ENCODE assay signal across 1 cellular context in genomic region chr10:123252779-123253178, GRCh38.
TF ChIP-seq lines count a peak whose summit lies in the region.

No MANE protein-coding gene starts in this region.

TF ChIP-seq in HepG2, 621 proteins besides CTCF, POLR2A, EP300 and RAD21 (continued from another document):
- TF ChIP-seq TFDP2 (CRISPR knock-in tag; IDR thresholded peaks at IDR 0.05) (no peak), MTF2 (CRISPR knock-in tag; IDR thresholded peaks at IDR 0.05; ENCODE audit: borderline replicate concordance) (no peak), CHD2 (IDR thresholded peaks at IDR 0.05; ENCODE audit: low read depth, low read length) (no peak), MYC (CRISPR knock-in tag; IDR thresholded peaks at IDR 0.05; ENCODE audit: borderline replicate concordance) (no peak)
- TF ChIP-seq, protein P1, sequence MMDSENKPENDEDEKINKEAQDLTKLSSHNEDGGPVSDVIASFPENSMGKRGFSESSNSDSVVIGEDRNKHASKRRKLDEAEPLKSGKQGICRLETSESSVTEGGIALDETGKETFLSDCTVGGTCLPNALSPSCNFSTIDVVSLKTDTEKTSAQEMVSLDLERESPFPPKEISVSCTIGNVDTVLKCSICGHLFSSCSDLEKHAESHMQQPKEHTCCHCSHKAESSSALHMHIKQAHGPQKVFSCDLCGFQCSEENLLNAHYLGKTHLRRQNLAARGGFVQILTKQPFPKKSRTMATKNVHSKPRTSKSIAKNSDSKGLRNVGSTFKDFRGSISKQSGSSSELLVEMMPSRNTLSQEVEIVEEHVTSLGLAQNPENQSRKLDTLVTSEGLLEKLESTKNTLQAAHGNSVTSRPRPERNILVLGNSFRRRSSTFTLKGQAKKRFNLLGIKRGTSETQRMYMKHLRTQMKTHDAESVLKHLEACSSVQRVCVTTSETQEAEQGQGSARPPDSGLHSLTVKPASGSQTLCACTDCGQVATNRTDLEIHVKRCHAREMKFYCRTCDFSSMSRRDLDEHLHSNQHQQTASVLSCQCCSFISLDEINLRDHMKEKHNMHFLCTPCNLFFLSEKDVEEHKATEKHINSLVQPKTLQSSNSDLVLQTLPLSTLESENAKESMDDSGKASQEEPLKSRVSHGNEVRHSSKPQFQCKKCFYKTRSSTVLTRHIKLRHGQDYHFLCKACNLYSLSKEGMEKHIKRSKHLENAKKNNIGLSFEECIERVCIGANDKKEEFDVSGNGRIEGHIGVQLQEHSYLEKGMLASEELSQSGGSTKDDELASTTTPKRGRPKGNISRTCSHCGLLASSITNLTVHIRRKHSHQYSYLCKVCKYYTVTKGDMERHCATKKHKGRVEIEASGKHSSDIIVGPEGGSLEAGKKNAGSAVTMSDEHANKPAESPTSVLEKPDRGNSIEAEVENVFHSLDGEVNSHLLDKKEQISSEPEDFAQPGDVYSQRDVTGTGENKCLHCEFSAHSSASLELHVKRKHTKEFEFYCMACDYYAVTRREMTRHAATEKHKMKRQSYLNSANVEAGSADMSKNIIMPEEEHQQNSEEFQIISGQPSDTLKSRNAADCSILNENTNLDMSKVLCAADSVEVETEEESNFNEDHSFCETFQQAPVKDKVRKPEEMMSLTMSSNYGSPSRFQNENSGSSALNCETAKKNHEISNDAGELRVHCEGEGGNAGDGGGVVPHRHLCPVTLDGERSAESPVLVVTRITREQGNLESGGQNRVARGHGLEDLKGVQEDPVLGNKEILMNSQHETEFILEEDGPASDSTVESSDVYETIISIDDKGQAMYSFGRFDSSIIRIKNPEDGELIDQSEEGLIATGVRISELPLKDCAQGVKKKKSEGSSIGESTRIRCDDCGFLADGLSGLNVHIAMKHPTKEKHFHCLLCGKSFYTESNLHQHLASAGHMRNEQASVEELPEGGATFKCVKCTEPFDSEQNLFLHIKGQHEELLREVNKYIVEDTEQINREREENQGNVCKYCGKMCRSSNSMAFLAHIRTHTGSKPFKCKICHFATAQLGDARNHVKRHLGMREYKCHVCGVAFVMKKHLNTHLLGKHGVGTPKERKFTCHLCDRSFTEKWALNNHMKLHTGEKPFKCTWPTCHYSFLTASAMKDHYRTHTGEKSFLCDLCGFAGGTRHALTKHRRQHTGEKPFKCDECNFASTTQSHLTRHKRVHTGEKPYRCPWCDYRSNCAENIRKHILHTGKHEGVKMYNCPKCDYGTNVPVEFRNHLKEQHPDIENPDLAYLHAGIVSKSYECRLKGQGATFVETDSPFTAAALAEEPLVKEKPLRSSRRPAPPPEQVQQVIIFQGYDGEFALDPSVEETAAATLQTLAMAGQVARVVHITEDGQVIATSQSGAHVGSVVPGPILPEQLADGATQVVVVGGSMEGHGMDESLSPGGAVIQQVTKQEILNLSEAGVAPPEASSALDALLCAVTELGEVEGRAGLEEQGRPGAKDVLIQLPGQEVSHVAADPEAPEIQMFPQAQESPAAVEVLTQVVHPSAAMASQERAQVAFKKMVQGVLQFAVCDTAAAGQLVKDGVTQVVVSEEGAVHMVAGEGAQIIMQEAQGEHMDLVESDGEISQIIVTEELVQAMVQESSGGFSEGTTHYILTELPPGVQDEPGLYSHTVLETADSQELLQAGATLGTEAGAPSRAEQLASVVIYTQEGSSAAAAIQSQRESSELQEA (CRISPR knock-in tag; IDR thresholded peaks at IDR 0.05; ENCODE audit: not compliant biosample characterization), result no peak
